In the genomic region with DNA sequence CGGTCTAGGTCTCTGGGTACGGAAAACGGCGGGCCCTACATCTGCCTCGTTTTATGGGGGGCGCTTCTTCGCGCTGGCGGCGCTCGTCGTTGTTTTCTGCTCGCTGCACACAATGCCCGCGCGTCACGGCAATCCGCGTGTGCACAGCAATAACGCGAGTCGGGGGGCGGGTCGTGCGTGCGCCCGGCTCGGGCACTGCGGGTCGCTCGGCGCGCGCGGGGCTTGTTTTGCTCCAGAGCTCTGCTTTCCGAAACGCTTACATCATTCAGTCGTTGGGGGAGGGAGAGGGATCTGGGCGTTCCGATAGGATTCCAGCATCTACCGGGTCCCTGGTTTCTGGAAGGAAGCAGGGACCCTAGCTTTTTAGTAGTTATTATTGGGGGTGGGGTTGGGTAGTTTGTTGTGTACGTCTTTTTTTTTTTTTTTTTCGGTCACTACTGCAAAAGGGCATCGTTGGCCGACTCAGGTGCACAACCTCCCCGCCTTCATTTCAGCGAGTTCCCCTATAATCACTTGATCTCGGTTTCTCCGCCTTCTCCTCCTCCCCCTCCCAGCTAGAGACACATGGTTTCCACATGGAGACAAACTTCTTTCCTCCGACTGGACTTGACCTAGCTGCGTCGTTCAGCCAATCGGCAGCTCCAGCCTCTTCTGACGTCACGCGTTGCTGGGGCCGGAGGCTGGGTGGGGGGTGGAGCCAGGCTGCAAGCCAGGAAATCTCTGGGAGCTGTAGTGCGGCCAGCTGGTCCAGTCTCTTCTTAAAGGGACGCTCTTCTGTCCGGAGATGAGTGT, we compare ENCODE assay signal across 8 cellular contexts. TPM values are rescaled to one million over a fixed set of nuclear protein-coding genes. Genes with fewer than 3 reads are reported as not detected.
A peak's percentile ranks its signal among the peaks of the same experiment; 100 is the strongest.
DNase-seq lines count a peak whose midpoint lies in the region; ATAC-seq and TF ChIP-seq lines count a peak whose summit lies in the region.

No MANE protein-coding gene starts in this region.

- DNase-seq in DMS153 treated with DMSO at 0.1 percent for 48 hours (lab: John Stamatoyannopoulos, UW; ENCODE audit: unreplicated experiment) (peak; percentile 94), KG1 (lab: John Stamatoyannopoulos, UW) (peak; percentile 77), mucosa of gallbladder (ENCODE audit: low spot score) (peak; percentile 97)
- peak; percentile 91 for DNase-seq in activated T-cell treated with anti-CD3 and anti-CD28 coated beads, Interleukin-2, amount 50 U/mL, for 4 hours
- DNase-seq in stimulated activated CD8-positive, alpha-beta memory T cell treated with anti-CD3 and anti-CD28 coated beads, Interleukin-4, amount 100 ng/mL, for 1 hour (ENCODE audit: low read depth in 2 of 2, low spot score in 1 of 2), result peak; percentile 79 to 81

- no peaks in the 10 kb centered on the region for H3K9me3 Mint-ChIP-seq in activated T-cell treated with anti-CD3 and anti-CD28 coated beads, Interleukin-2, amount 50 U/mL, for 4 hours

- ATAC-seq in GM21786 (IDR thresholded peaks at IDR 0.05; ENCODE audit: unreplicated experiment), result peak; percentile 69
- ATAC-seq in activated T-cell treated with anti-CD3 and anti-CD28 coated beads, Interleukin-2, amount 50 U/mL, for 4 hours, result peak; percentile 71 to 74

- H3K27me3 Mint-ChIP-seq in activated T-cell treated with anti-CD3 and anti-CD28 coated beads, Interleukin-2, amount 50 U/mL, for 4 hours (ENCODE audit: low read depth), result no peaks in the 10 kb centered on the region

- no peaks in the 10 kb centered on the region for H3K27me3 ChIP-seq in esophagus (ENCODE audit: control insufficient read depth in 1 of 2, insufficient read depth in 2 of 2, low read length in 2 of 2)

- H3K9me3 ChIP-seq in esophagus (ENCODE audit: control insufficient read depth in 2 of 2, insufficient read depth in 1 of 2, low read depth in 1 of 2, low read length in 1 of 2), result no peaks in the 10 kb centered on the region

- WGBS in esophagus, 2 donors, result 0% methylated on average over 59 to 60 of the region's 60 CpGs

- no peaks in the 10 kb centered on the region for H3K36me3 ChIP-seq in esophagus (ENCODE audit: control insufficient read depth in 2 of 2, insufficient read depth in 2 of 2, low read length in 1 of 2)

- peak overlapping the region; percentile 96 for H3K4me3 Mint-ChIP-seq in activated T-cell treated with anti-CD3 and anti-CD28 coated beads, Interleukin-2, amount 50 U/mL, for 4 hours

- H3K4me1 ChIP-seq in esophagus (ENCODE audit: control insufficient read depth in 2 of 2, insufficient read depth in 2 of 2, low read length in 1 of 2), result peaks cover 0 to 7% of the 10 kb centered on the region in 2 donors

- peak overlapping the region; percentile 63 to 69 for H3K4me3 ChIP-seq in esophagus (ENCODE audit: low read depth in 1 of 2, low read length in 2 of 2)

- peaks cover 59% of the 10 kb centered on the region for H3K4me1 Mint-ChIP-seq in activated T-cell treated with anti-CD3 and anti-CD28 coated beads, Interleukin-2, amount 50 U/mL, for 4 hours (ENCODE audit: low read depth)

- H3K27ac ChIP-seq in esophagus (ENCODE audit: low read depth in 2 of 2, low read length in 1 of 2), result peak overlapping the region; percentile 90 to 93

- no peaks in the 10 kb centered on the region for H3K36me3 Mint-ChIP-seq in activated T-cell treated with anti-CD3 and anti-CD28 coated beads, Interleukin-2, amount 50 U/mL, for 4 hours (ENCODE audit: insufficient read depth)

TF ChIP-seq in PFSK-1, 5 proteins besides CTCF, POLR2A, EP300 and RAD21:
- TF ChIP-seq POLR2AphosphoS5 (IDR thresholded peaks at IDR 0.05; ENCODE audit: low read depth, low read length), result no peak
- TF ChIP-seq, protein P1, sequence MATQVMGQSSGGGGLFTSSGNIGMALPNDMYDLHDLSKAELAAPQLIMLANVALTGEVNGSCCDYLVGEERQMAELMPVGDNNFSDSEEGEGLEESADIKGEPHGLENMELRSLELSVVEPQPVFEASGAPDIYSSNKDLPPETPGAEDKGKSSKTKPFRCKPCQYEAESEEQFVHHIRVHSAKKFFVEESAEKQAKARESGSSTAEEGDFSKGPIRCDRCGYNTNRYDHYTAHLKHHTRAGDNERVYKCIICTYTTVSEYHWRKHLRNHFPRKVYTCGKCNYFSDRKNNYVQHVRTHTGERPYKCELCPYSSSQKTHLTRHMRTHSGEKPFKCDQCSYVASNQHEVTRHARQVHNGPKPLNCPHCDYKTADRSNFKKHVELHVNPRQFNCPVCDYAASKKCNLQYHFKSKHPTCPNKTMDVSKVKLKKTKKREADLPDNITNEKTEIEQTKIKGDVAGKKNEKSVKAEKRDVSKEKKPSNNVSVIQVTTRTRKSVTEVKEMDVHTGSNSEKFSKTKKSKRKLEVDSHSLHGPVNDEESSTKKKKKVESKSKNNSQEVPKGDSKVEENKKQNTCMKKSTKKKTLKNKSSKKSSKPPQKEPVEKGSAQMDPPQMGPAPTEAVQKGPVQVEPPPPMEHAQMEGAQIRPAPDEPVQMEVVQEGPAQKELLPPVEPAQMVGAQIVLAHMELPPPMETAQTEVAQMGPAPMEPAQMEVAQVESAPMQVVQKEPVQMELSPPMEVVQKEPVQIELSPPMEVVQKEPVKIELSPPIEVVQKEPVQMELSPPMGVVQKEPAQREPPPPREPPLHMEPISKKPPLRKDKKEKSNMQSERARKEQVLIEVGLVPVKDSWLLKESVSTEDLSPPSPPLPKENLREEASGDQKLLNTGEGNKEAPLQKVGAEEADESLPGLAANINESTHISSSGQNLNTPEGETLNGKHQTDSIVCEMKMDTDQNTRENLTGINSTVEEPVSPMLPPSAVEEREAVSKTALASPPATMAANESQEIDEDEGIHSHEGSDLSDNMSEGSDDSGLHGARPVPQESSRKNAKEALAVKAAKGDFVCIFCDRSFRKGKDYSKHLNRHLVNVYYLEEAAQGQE (IDR thresholded peaks at IDR 0.05; ENCODE audit: insufficient read depth in 1 of 2, low read depth in 2 of 2, low read length in 2 of 2), result no peak
- TF ChIP-seq FOXP2 (optimal IDR thresholded peaks at IDR 0.05; ENCODE audit: borderline replicate concordance, extremely low read depth, extremely low read length, insufficient read depth), result no peak
- peak; percentile 75; the same call in 1 of the 2 replicates for TF ChIP-seq SIN3A (IDR thresholded peaks at IDR 0.05; ENCODE audit: borderline replicate concordance, insufficient read depth, low read length)
- TF ChIP-seq TAF1 (IDR thresholded peaks at IDR 0.05; ENCODE audit: borderline replicate concordance, insufficient read depth, low read length), result 0 out of 2 replicates have a peak, but pooled peaks have one; percentile 32

RNA-seq across cellular contexts. Expression of a gene that starts 3.5 kb away (rescaled TPM):
- polyA plus RNA-seq in PFSK-1 (2012; ENCODE audit: insufficient read length, low read depth), result 19.8 TPM
- total RNA-seq in activated T-cell treated with anti-CD3 and anti-CD28 coated beads, Interleukin-2, amount 50 U/mL, for 4 hours, result 10 to 100 TPM; 13.6 to 14.5 (median 14.2) TPM
- polyA plus RNA-seq in esophagus, result 10 to 100 TPM; 18.4 to 25.9 TPM
- total RNA-seq in mucosa of gallbladder, result 58.8 TPM

Comparison
In these comparisons a context has a peak if more than half of its experiments do, and no peak if none do; other contexts are left out.
1. Peak in every context shown above with its lines: DNase-seq, ATAC-seq, H3K4me3 ChIP-seq and H3K27ac ChIP-seq.